Comparison of ENCODE assay signal across 28 cellular contexts in the genomic region with DNA sequence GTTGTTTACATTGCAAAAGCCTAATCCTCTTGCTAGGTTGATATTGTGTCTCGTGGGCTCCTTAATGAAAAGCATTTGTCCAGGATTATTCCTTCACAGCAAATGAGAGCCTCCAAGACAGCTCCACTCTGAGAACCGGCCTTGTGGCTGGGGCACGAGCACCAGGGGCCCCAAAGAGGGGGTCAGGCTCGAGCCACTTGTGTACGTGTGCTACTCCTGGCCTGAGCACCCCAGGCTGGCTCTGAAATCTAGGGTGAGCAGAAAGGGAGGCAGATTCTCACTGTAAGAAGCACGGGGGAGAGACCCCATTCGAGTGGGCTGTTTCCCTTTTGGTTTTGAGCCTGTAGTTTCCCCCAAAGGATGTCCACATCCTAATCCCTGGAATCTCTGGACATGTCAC. TPM values are rescaled to one million over a fixed set of nuclear protein-coding genes. Genes with fewer than 3 reads are reported as not detected.
"Had no signal": no experiment of that assay in that cellular context is flagged by ENCODE, and none has a peak within 500 bp of the region (broad histone marks: within the 10 kb centered on the region; RNA-seq: fewer than 3 reads in every experiment).

No MANE protein-coding gene starts in this region.

- H3K27ac ChIP-seq: colonic mucosa, epithelial cell of prostate, gastroesophageal sphincter, hepatocyte, left lung, psoas muscle, sigmoid colon, spleen, thoracic aorta, tibial nerve, upper lobe of right lung, uterus had no signal

- H3K4me1 Mint-ChIP-seq: stimulated activated naive B cell treated with anti-CD40 and anti-IgM and Interleukin-4, amounts not matched to agents 10 μg/mL and 1 μg/mL and 100 μg/mL, for 72 hours had no signal

- H3K27me3 ChIP-seq: colonic mucosa, tibial nerve, upper lobe of right lung, uterus had no signal

- H3K9me3 ChIP-seq: colonic mucosa, gastroesophageal sphincter, heart left ventricle, left lung, psoas muscle, sigmoid colon, spleen, thoracic aorta, upper lobe of right lung, uterus had no signal

- H3K4me3 ChIP-seq: colonic mucosa, gastroesophageal sphincter, heart left ventricle, hepatocyte, left lung, psoas muscle, sigmoid colon, spleen, thoracic aorta, tibial nerve, upper lobe of right lung, uterus had no signal

- ATAC-seq: esophagus mucosa; gastroesophageal sphincter; left cardiac atrium; left lung; naive thymus-derived CD8-positive, alpha-beta T cell; right cardiac atrium; stimulated activated naive B cell treated with anti-CD40 and anti-IgM and Interleukin-4, amounts not matched to agents 10 μg/mL and 1 μg/mL and 100 μg/mL, for 72 hours; upper lobe of right lung had no signal

- H3K4me3 Mint-ChIP-seq: dendritic cell treated with granulocyte-macrophage colony-stimulating factor and Interleukin-4, amounts not matched to agents 40 ng/mL and 50 ng/mL, for 4 days; endodermal cell; naive thymus-derived CD8-positive, alpha-beta T cell; neural crest cell; stimulated activated naive B cell treated with anti-CD40 and anti-IgM and Interleukin-4, amounts not matched to agents 10 μg/mL and 1 μg/mL and 100 μg/mL, for 72 hours; stimulated activated naive CD8-positive, alpha-beta T cell treated with anti-CD3 and anti-CD28 coated beads, Interleukin-15, Interleukin-2, amounts not matched to agents 100 ng/mL and 50 ng/mL, for 24 hours had no signal

- DNase-seq: colonic mucosa; effector CD8-positive, alpha-beta T cell; foreskin fibroblast; left cardiac atrium; left lung; mesendoderm; naive thymus-derived CD8-positive, alpha-beta T cell; nucleus accumbens; psoas muscle; right cardiac atrium; sigmoid colon; stimulated activated naive B cell treated with anti-CD40 and anti-IgM and Interleukin-4, amounts not matched to agents 10 μg/mL and 1 μg/mL and 100 μg/mL, for 72 hours; upper lobe of right lung; uterus had no signal

- H3K36me3 ChIP-seq: colonic mucosa, gastroesophageal sphincter, heart left ventricle, left lung, sigmoid colon, spleen, thoracic aorta, tibial nerve, upper lobe of right lung, uterus had no signal

- H3K27ac Mint-ChIP-seq: dendritic cell treated with granulocyte-macrophage colony-stimulating factor and Interleukin-4, amounts not matched to agents 40 ng/mL and 50 ng/mL, for 4 days; endodermal cell; stimulated activated naive B cell treated with anti-CD40 and anti-IgM and Interleukin-4, amounts not matched to agents 10 μg/mL and 1 μg/mL and 100 μg/mL, for 72 hours; stimulated activated naive CD8-positive, alpha-beta T cell treated with anti-CD3 and anti-CD28 coated beads, Interleukin-15, Interleukin-2, amounts not matched to agents 100 ng/mL and 50 ng/mL, for 24 hours had no signal

- H3K36me3 Mint-ChIP-seq: naive thymus-derived CD8-positive, alpha-beta T cell; stimulated activated naive B cell treated with anti-CD40 and anti-IgM and Interleukin-4, amounts not matched to agents 10 μg/mL and 1 μg/mL and 100 μg/mL, for 72 hours had no signal

- H3K4me1 ChIP-seq: colonic mucosa, gastroesophageal sphincter, left lung, psoas muscle, sigmoid colon, spleen, upper lobe of right lung, uterus had no signal

- H3K9me3 Mint-ChIP-seq: dendritic cell treated with granulocyte-macrophage colony-stimulating factor and Interleukin-4, amounts not matched to agents 40 ng/mL and 50 ng/mL, for 4 days; endodermal cell; naive thymus-derived CD8-positive, alpha-beta T cell; neural crest cell; stimulated activated naive CD8-positive, alpha-beta T cell treated with anti-CD3 and anti-CD28 coated beads, Interleukin-15, Interleukin-2, amounts not matched to agents 100 ng/mL and 50 ng/mL, for 24 hours had no signal

- H3K4me2 ChIP-seq: hepatocyte had no signal

- H2AFZ ChIP-seq: hepatocyte had no signal

RNA-seq across cellular contexts. Expression of gene FZD10, which starts 45.0 kb away (rescaled TPM):
- total RNA-seq: myocyte; naive thymus-derived CD8-positive, alpha-beta T cell; osteocyte had no signal
- polyA plus RNA-seq: naive thymus-derived CD8-positive, alpha-beta T cell had no signal
